In the genomic region with DNA sequence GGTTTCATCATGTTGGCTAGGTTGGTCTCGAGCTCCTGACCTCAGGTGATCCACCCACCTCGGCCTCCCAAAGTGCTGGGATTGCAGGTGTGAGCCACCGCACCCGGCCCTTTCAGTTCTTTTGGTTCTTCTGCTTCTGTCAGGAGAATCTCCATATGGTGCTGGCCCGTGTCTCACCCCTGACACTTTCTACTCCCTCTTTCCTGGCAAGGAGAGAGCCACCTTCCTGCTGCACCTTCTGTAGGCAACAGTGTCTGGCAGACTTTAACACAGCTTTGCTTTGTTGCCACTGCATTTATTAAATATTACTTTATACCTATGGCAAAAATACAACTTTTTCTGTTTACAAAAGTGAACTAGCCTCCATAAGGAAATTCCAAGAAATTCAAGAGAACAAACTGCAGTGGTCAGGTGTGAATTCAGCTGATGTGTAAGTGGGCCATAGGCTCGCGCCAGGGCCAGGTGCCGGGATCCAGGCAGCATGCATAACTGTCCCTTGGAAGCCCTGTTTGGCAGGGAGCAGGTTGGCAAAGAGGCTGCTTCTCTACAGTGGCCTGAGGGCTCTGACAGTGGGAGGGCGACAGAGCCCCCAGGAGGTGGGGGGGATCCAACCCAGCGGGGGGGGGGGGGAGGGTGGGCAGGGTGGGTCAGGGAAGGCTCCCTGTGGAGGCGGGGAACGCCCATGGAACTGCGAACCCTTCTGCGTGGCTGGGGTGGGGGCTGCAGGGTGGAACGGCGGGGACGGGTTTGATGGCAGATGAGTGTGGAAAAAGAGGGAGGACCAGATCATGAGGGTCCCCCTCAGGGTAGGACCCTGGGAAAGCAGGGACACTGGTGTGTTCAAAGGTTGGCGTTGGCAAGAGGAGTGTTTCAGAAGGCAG, we compare ENCODE assay signal across 28 cellular contexts. TPM values are rescaled to one million over a fixed set of nuclear protein-coding genes. Genes with fewer than 3 reads are reported as not detected.
DNase-seq lines count a peak whose midpoint lies in the region; ATAC-seq, FAIRE-seq and TF ChIP-seq lines count a peak whose summit lies in the region.
"Had no signal": no experiment of that assay in that cellular context is flagged by ENCODE, and none has a peak within 500 bp of the region (broad histone marks: within the 10 kb centered on the region; RNA-seq: fewer than 3 reads in every experiment).

No MANE protein-coding gene starts in this region.

- no peak overlapping the region for H3K4me3 ChIP-seq in CD8-positive, alpha-beta T cell (ENCODE audit: low read depth, low read length)
- H3K4me3 ChIP-seq in OCI-LY3 (ENCODE audit: low read length) (no peak overlapping the region), neural progenitor cell (no peak overlapping the region), small intestine (ENCODE audit: low read depth in 1 of 2, low read length in 2 of 2) (no peak overlapping the region)
- H3K4me3 ChIP-seq: left lung, MG63 had no signal

- CTCF ChIA-PET in CD8-positive, alpha-beta T cell (lab: Charles Lee) = no interaction called here

- peak overlapping the region; percentile 23 for H3K27ac Mint-ChIP-seq in CD8-positive, alpha-beta T cell
- peak overlapping the region; percentile 34 for H3K27ac Mint-ChIP-seq in neural progenitor cell
- H3K27ac Mint-ChIP-seq: HFFc6 had no signal

- H3K9me3 ChIP-seq in CD8-positive, alpha-beta T cell (ENCODE audit: low read length) = no peaks in the 10 kb centered on the region
- H3K9me3 ChIP-seq in OCI-LY3 (ENCODE audit: insufficient read depth, low read length) (no peaks in the 10 kb centered on the region), neural progenitor cell (ENCODE audit: low read depth) (no peaks in the 10 kb centered on the region), small intestine (ENCODE audit: control insufficient read depth, low read depth) (no peaks in the 10 kb centered on the region)
- H3K9me3 ChIP-seq: left lung, MG63 had no signal

- H3K79me2 ChIP-seq in OCI-LY3 (ENCODE audit: low read length) (peaks cover 14% of the 10 kb centered on the region; the same call in 1 of the 2 replicates), neural progenitor cell (ENCODE audit: low read depth) (no peaks in the 10 kb centered on the region)

- H3K4me2 ChIP-seq in OCI-LY3 (ENCODE audit: low read length) (no peak overlapping the region), neural progenitor cell (no peak overlapping the region)

- H3K27me3 Mint-ChIP-seq in CD8-positive, alpha-beta T cell (ENCODE audit: low read depth) = no peaks in the 10 kb centered on the region
- peaks cover 4% of the 10 kb centered on the region for H3K27me3 Mint-ChIP-seq in neural progenitor cell (ENCODE audit: insufficient read depth, low read depth)

- WGBS in small intestine, 3 donors = 89 to 95% (median 92%) methylated on average over 16 to 18 of the region's 18 CpGs

- no peak for FAIRE-seq in small intestine (lab: Jason Lieb, UNC)

- H4K20me1 ChIP-seq in OCI-LY3 (ENCODE audit: insufficient read depth, low read length) = peaks cover 42% of the 10 kb centered on the region
- no peaks in the 10 kb centered on the region for H4K20me1 ChIP-seq in neural progenitor cell (ENCODE audit: low read depth)

- H2AFZ ChIP-seq in OCI-LY3 (ENCODE audit: low read depth, low read length) = no peak overlapping the region
- no peak overlapping the region for H2AFZ ChIP-seq in neural progenitor cell (replicated peaks)

- TF ChIP-seq CTCF in CD8-positive, alpha-beta T cell (IDR thresholded peaks at IDR 0.05) = no peak
- TF ChIP-seq CTCF in OCI-LY3 (IDR thresholded peaks at IDR 0.05; ENCODE audit: low read depth, low read length) (no peak), neural progenitor cell (IDR thresholded peaks at IDR 0.05) (no peak)

- H3K4me1 ChIP-seq in CD8-positive, alpha-beta T cell (ENCODE audit: insufficient read depth, low read length) = no peaks in the 10 kb centered on the region
- H3K4me1 ChIP-seq in OCI-LY3 (ENCODE audit: low read length) (peaks cover 21% of the 10 kb centered on the region), neural progenitor cell (no peaks in the 10 kb centered on the region), small intestine (ENCODE audit: control insufficient read depth in 2 of 2, insufficient read depth in 1 of 2, low read depth in 1 of 2, low read length in 1 of 2) (no peaks in the 10 kb centered on the region)

- POLR2A ChIA-PET in CD8-positive, alpha-beta T cell (lab: Charles Lee) = no interaction called here

- H3K4me1 Mint-ChIP-seq in CD8-positive, alpha-beta T cell (ENCODE audit: low read depth) = no peaks in the 10 kb centered on the region
- no peaks in the 10 kb centered on the region for H3K4me1 Mint-ChIP-seq in neural progenitor cell
- H3K4me1 Mint-ChIP-seq: natural killer cell had no signal

- no peak overlapping the region for H3K4me3 Mint-ChIP-seq in CD8-positive, alpha-beta T cell
- H3K4me3 Mint-ChIP-seq in neural progenitor cell = no peak overlapping the region
- H3K4me3 Mint-ChIP-seq: HFFc6, immature natural killer cell, natural killer cell had no signal

- H3K36me3 Mint-ChIP-seq in CD8-positive, alpha-beta T cell = peaks cover 66% of the 10 kb centered on the region
- H3K36me3 Mint-ChIP-seq in neural progenitor cell = peaks cover 21% of the 10 kb centered on the region
- H3K36me3 Mint-ChIP-seq: natural killer cell had no signal

- intact Hi-C loops in CD8-positive, alpha-beta T cell (cut with DNase I, micrococcal nuclease) = no loop called here

- H3K9ac ChIP-seq in OCI-LY3 (ENCODE audit: low read length) (no peak overlapping the region), neural progenitor cell (no peak overlapping the region)

- H3F3A ChIP-seq in neural progenitor cell (ENCODE audit: low read depth) = no peaks in the 10 kb centered on the region

- ATAC-seq in CD8-positive, alpha-beta T cell = no peak
- no peak for ATAC-seq in GM18861 (IDR thresholded peaks at IDR 0.05; ENCODE audit: unreplicated experiment)
- ATAC-seq: left lung; natural killer cell; PC-3; stimulated activated naive CD8-positive, alpha-beta T cell treated with anti-CD3 and anti-CD28 coated beads, Interleukin-15, Interleukin-2, amounts not matched to agents 100 U/mL and 50 U/mL, for 24 hours had no signal

- no peaks in the 10 kb centered on the region for H3K9me3 Mint-ChIP-seq in CD8-positive, alpha-beta T cell
- no peaks in the 10 kb centered on the region for H3K9me3 Mint-ChIP-seq in neural progenitor cell
- H3K9me3 Mint-ChIP-seq: HFFc6, immature natural killer cell, natural killer cell had no signal

- no peaks in the 10 kb centered on the region for H3K27me3 ChIP-seq in CD8-positive, alpha-beta T cell (ENCODE audit: insufficient read depth, low read length)
- H3K27me3 ChIP-seq in OCI-LY3 (ENCODE audit: low read depth, low read length) (no peaks in the 10 kb centered on the region), neural progenitor cell (no peaks in the 10 kb centered on the region), small intestine (ENCODE audit: control insufficient read depth in 2 of 2, insufficient read depth in 2 of 2, low read length in 2 of 2) (no peaks in the 10 kb centered on the region)
- H3K27me3 ChIP-seq: left lung, MG63 had no signal

- peaks cover 11% of the 10 kb centered on the region for H3K36me3 ChIP-seq in CD8-positive, alpha-beta T cell (ENCODE audit: insufficient read depth, low read length)
- H3K36me3 ChIP-seq in OCI-LY3 (replicated peaks; ENCODE audit: low read depth, low read length) (peaks cover 81% of the 10 kb centered on the region), neural progenitor cell (no peaks in the 10 kb centered on the region), small intestine (ENCODE audit: control insufficient read depth in 2 of 2, insufficient read depth in 2 of 2, low read length in 2 of 2) (peaks cover 15 to 30% of the 10 kb centered on the region in 2 donors)

- DNase-seq in CD8-positive, alpha-beta T cell = no peak
- DNase-seq in cerebellar cortex (ENCODE audit: low spot score) = peak; percentile 51
- no peak for DNase-seq in neural progenitor cell (ENCODE audit: low spot score)
- DNase-seq in DMS114 treated with DMSO at 0.1 percent for 48 hours (lab: John Stamatoyannopoulos, UW; ENCODE audit: unreplicated experiment) = no peak
- DNase-seq in small intestine = no peak
- DNase-seq: activated CD4-positive, CD25-positive, alpha-beta regulatory T cell treated with anti-CD3 and anti-CD28 coated beads, Interleukin-2, amount 50 U/mL, for 72 hours; activated CD8-positive, alpha-beta memory T cell treated with anti-CD3 and anti-CD28 coated beads for 24 hours; activated naive CD4-positive, alpha-beta T cell treated with anti-CD3 and anti-CD28 coated beads, Interleukin-2, amount 50 U/mL, for 16 hours; activated T-cell treated with anti-CD3 and anti-CD28 coated beads, Interleukin-2, amount 50 U/mL, for 48 hours; cerebellar nuclear complex; DMS153; erythroblast; foreskin melanocyte; HFFc6; immature natural killer cell; left lung; MG63; natural killer cell; NCI-H1417; NCI-H446; PC-3; retina; Right ventricle myocardium superior; stimulated activated CD4-positive, alpha-beta T cell treated with anti-CD3 and anti-CD28 coated beads, Interleukin-4, amount 100 ng/mL, for 24 hours; stimulated activated naive CD8-positive, alpha-beta T cell treated with anti-CD3 and anti-CD28 coated beads, Interleukin-15, Interleukin-2, amounts not matched to agents 100 U/mL and 50 U/mL, for 24 hours had no signal

- no peak overlapping the region for H3K27ac ChIP-seq in CD8-positive, alpha-beta T cell (ENCODE audit: low read depth, low read length)
- peak overlapping the region; percentile 51 for H3K27ac ChIP-seq in OCI-LY3 (ENCODE audit: low read length)
- no peak overlapping the region for H3K27ac ChIP-seq in neural progenitor cell
- no peak overlapping the region for H3K27ac ChIP-seq in small intestine (ENCODE audit: low read depth in 1 of 2, low read length in 1 of 2)
- H3K27ac ChIP-seq: C4-2B, left lung had no signal

RNA-seq across cellular contexts. Expression of a gene that starts 21.1 kb away (rescaled TPM):
- total RNA-seq in CD8-positive, alpha-beta T cell = 1 to 10 TPM; 3.7 to 5.0 TPM
- total RNA-seq in neural progenitor cell (ENCODE audit: low replicate concordance) = 3.5 and 9.0 TPM in 2 replicates
- 100 to 1,000 TPM; 116 to 208 (median 126) TPM for polyA plus RNA-seq in small intestine

RNA-seq across cellular contexts. Expression of a gene that starts 51.0 kb away (rescaled TPM):
- 100 to 1,000 TPM; 513 to 545 TPM for total RNA-seq in CD8-positive, alpha-beta T cell
- total RNA-seq in neural progenitor cell (ENCODE audit: low replicate concordance) = 633 and 930 TPM in 2 replicates
- polyA plus RNA-seq in small intestine = 100 to 1,000 TPM; 157 to 235 (median 213) TPM
